In the genomic region with DNA sequence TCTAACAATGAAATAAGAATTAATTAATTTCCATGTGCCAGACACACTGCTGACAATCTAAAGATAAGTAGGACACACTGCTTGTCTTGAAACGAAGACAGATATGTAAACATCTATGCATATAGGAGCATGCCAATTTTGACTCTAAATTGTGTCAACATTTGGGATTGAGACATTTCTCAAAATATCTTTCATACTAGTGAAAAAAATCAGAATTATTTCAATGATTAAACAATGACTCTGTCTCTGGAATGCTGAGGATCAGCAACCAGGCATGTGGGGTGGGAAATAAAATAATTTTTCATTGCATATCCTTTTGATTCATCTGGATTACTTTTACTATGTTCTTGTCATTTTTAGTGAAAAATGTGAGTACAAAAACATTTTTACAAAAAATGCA, we compare ENCODE assay signal across 24 cellular contexts.
"Had no signal": no experiment of that assay in that cellular context is flagged by ENCODE, and none has a peak within 500 bp of the region (broad histone marks: within the 10 kb centered on the region; RNA-seq: fewer than 3 reads in every experiment).

No MANE protein-coding gene starts in this region.

- H3K4me1 ChIP-seq: gastroesophageal sphincter, right lobe of liver, testis, uterus had no signal

- H3K27me3 ChIP-seq: right lobe of liver, testis, uterus had no signal

- ATAC-seq: activated CD4-positive, alpha-beta T cell treated with anti-CD3 and anti-CD28 coated beads for 36 hours; gastroesophageal sphincter; left colon; right lobe of liver; stimulated activated naive B cell treated with anti-CD40 and anti-IgM and Interleukin-4, amounts not matched to agents 10 μg/mL and 1 μg/mL and 100 μg/mL, for 72 hours; T-helper 17 cell had no signal

- H3K4me2 ChIP-seq: smooth muscle cell had no signal

- DNase-seq: activated B cell treated with CpG ODN at 0.5 μM for 24 hours; activated CD4-positive, alpha-beta T cell treated with anti-CD3 and anti-CD28 coated beads for 36 hours; activated CD4-positive, alpha-beta T cell treated with anti-CD3 and anti-CD28 coated beads, Interleukin-2, amount 50 U/mL, for 4 hours; activated effector memory CD4-positive, alpha-beta T cell treated with Interleukin-2 at 50 U/mL for 16 hours; activated naive CD4-positive, alpha-beta T cell treated with anti-CD3 and anti-CD28 coated beads for 36 hours; activated T-cell treated with anti-CD3 and anti-CD28 coated beads, Interleukin-2, amount 50 U/mL, for 48 hours; anterior cingulate cortex; caudate nucleus; dermis blood vessel endothelial cell; effector CD8-positive, alpha-beta T cell; erythroblast; head of caudate nucleus; islet precursor cell; left colon; nephron progenitor cell; right lobe of liver; stimulated activated CD4-positive, alpha-beta T cell treated with anti-CD3 and anti-CD28 coated beads, Interleukin-15, amount 100 ng/mL, for 24 hours; stimulated activated naive B cell treated with anti-CD40 and anti-IgM and Interleukin-4, amounts not matched to agents 10 μg/mL and 1 μg/mL and 100 μg/mL, for 72 hours; T-helper 17 cell; testis; trophoblast cell; uterus had no signal

- H3K27ac ChIP-seq: gastroesophageal sphincter, right lobe of liver, testis, uterus had no signal

- H3K4me3 ChIP-seq: gastroesophageal sphincter, right lobe of liver, smooth muscle cell, testis, uterus had no signal

- H3K9me3 ChIP-seq: gastroesophageal sphincter, right lobe of liver, testis, uterus had no signal

- H3K36me3 ChIP-seq: gastroesophageal sphincter, right lobe of liver, uterus had no signal
